9 cellular contexts compared by ENCODE assay signal in the genomic region with DNA sequence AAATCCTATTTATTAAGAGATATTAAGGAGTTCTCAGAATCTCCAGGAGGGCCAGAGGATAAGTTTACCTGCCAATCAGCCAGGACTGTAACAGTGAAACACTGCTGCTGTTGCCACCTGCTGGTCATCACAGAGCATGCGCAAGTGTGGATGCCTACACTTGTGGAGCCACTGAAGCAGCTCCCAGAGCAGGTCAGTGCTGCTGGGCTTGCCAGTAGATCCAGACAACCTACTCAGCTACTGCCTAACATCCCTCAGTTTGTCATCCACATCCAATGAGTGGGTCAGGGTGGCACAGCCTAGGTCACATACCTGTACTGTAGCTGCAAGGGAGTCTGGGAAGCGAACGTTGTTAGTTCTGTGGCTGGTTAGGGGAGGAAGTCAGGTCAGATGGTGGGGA. TPM values are rescaled to one million over a fixed set of nuclear protein-coding genes. Genes with fewer than 3 reads are reported as not detected.
DNase-seq lines count a peak whose midpoint lies in the region; ATAC-seq, FAIRE-seq and TF ChIP-seq lines count a peak whose summit lies in the region.
"Had no signal": no experiment of that assay in that cellular context is flagged by ENCODE, and none has a peak within 500 bp of the region (broad histone marks: within the 10 kb centered on the region; RNA-seq: fewer than 3 reads in every experiment).

No MANE protein-coding gene starts in this region.

- TF ChIP-seq POLR2A in A549 (IDR thresholded peaks at IDR 0.05; ENCODE audit: low read length) (no peak), suprapubic skin (IDR thresholded peaks at IDR 0.05) (no peak)

- H3K27me3 ChIP-seq in cardiac muscle cell, result no peaks in the 10 kb centered on the region
- no peaks in the 10 kb centered on the region for H3K27me3 ChIP-seq in suprapubic skin

- H3K27me3 Mint-ChIP-seq in activated T-helper 1 cell treated with anti-CD3 and anti-CD28 coated beads, Interleukin-12 subunit alpha, Interleukin-12 subunit beta, Interleukin-2, Interleukin-4 antibody, amounts not matched to agents 30 ng/mL and 10 ng/mL and 1 ng/mL, durations not matched to agents 14 hours and 24 hours and 36 hours (ENCODE audit: insufficient read depth), result peaks cover 8% of the 10 kb centered on the region

- H3K9me3 ChIP-seq in A549, result peaks cover 6% of the 10 kb centered on the region
- H3K9me3 ChIP-seq in cardiac muscle cell (ENCODE audit: low read depth), result no peaks in the 10 kb centered on the region
- H3K9me3 ChIP-seq in suprapubic skin, result no peaks in the 10 kb centered on the region

- TF ChIP-seq CTCF in A549 (IDR thresholded peaks at IDR 0.05) (peak; percentile 15; the same call in 1 of the 3 replicates), cardiac muscle cell (IDR thresholded peaks at IDR 0.05; ENCODE audit: low read depth, low read length) (peak; percentile 69), suprapubic skin (IDR thresholded peaks at IDR 0.05) (peak in 1 of 2 donors; percentile 57)

- no peak for FAIRE-seq in A549 (lab: Jason Lieb, UNC)

- no peak overlapping the region for H3K27ac Mint-ChIP-seq in activated T-helper 1 cell treated with anti-CD3 and anti-CD28 coated beads, Interleukin-12 subunit alpha, Interleukin-12 subunit beta, Interleukin-2, Interleukin-4 antibody, amounts not matched to agents 30 ng/mL and 10 ng/mL and 1 ng/mL, durations not matched to agents 14 hours and 24 hours and 36 hours

- intact Hi-C loops in activated T-helper 1 cell treated with anti-CD3 and anti-CD28 coated beads, Interleukin-12 subunit alpha, Interleukin-12 subunit beta, Interleukin-2, Interleukin-4 antibody, amounts not matched to agents 30 ng/mL and 10 ng/mL and 1 ng/mL, durations not matched to agents 14 hours and 24 hours and 36 hours (cut with micrococcal nuclease), result loop anchor here (1.0 to 5.0 kb wide), 4 partner anchors 88 to 515 kb away; no protein-coding TSS in a partner anchor

- CTCF ChIA-PET in A549 (lab: Yijun Ruan, JAX), result interaction anchor here (1.8 to 8.1 kb wide), 4 partner anchors 8 to 401 kb away, joined by 3 to 53 read pairs (median 8); no protein-coding TSS in a partner anchor

- no peaks in the 10 kb centered on the region for H3K9me3 Mint-ChIP-seq in activated T-helper 1 cell treated with anti-CD3 and anti-CD28 coated beads, Interleukin-12 subunit alpha, Interleukin-12 subunit beta, Interleukin-2, Interleukin-4 antibody, amounts not matched to agents 30 ng/mL and 10 ng/mL and 1 ng/mL, durations not matched to agents 14 hours and 24 hours and 36 hours

- H3K4me1 Mint-ChIP-seq in activated T-helper 1 cell treated with anti-CD3 and anti-CD28 coated beads, Interleukin-12 subunit alpha, Interleukin-12 subunit beta, Interleukin-2, Interleukin-4 antibody, amounts not matched to agents 30 ng/mL and 10 ng/mL and 1 ng/mL, durations not matched to agents 14 hours and 24 hours and 36 hours (ENCODE audit: low read depth), result peaks cover 10% of the 10 kb centered on the region

- H3K4me3 ChIP-seq in A549, result no peak overlapping the region
- H3K4me3 ChIP-seq in cardiac muscle cell, result no peak overlapping the region
- H3K4me3 ChIP-seq in suprapubic skin, result no peak overlapping the region

- H3K27ac ChIP-seq in A549 (no peak overlapping the region), cardiac muscle cell (no peak overlapping the region), suprapubic skin (no peak overlapping the region)

- TF ChIP-seq EP300 in A549 (IDR thresholded peaks at IDR 0.05), result no peak
- no peak for TF ChIP-seq EP300 in suprapubic skin (IDR thresholded peaks at IDR 0.05)

- no peaks in the 10 kb centered on the region for H3K4me1 ChIP-seq in A549
- H3K4me1 ChIP-seq in cardiac muscle cell (ENCODE audit: low read depth), result no peaks in the 10 kb centered on the region
- no peaks in the 10 kb centered on the region for H3K4me1 ChIP-seq in suprapubic skin

- no peaks in the 10 kb centered on the region for H3K36me3 Mint-ChIP-seq in activated T-helper 1 cell treated with anti-CD3 and anti-CD28 coated beads, Interleukin-12 subunit alpha, Interleukin-12 subunit beta, Interleukin-2, Interleukin-4 antibody, amounts not matched to agents 30 ng/mL and 10 ng/mL and 1 ng/mL, durations not matched to agents 14 hours and 24 hours and 36 hours (ENCODE audit: low read depth)

- TF ChIP-seq RAD21 in A549 (conservative IDR thresholded peaks at IDR 0.05 in 1 of 2, IDR thresholded peaks at IDR 0.05 in 1 of 2), result no peak

- H3K36me3 ChIP-seq in cardiac muscle cell (no peaks in the 10 kb centered on the region), suprapubic skin (no peaks in the 10 kb centered on the region)

- WGBS in A549 (ENCODE audit: missing lambda C conversion rate), result 90% methylated on average over 3 of the region's 3 CpGs
- WGBS in suprapubic skin, result 99% methylated on average over 3 of the region's 3 CpGs

- H3K4me3 Mint-ChIP-seq in activated T-helper 1 cell treated with anti-CD3 and anti-CD28 coated beads, Interleukin-12 subunit alpha, Interleukin-12 subunit beta, Interleukin-2, Interleukin-4 antibody, amounts not matched to agents 30 ng/mL and 10 ng/mL and 1 ng/mL, durations not matched to agents 14 hours and 24 hours and 36 hours, result no peak overlapping the region

- H3K4me2 ChIP-seq in A549, result no peak overlapping the region

- ATAC-seq in A549, result peak in 1 of 2 experiments; percentile 62; a peak in 2 of 6 replicates
- ATAC-seq in GM18519 (IDR thresholded peaks at IDR 0.05; ENCODE audit: low FRiP score, unreplicated experiment), result peak; percentile 86
- ATAC-seq in HG03045 (IDR thresholded peaks at IDR 0.05; ENCODE audit: unreplicated experiment), result peak; percentile 86

- POLR2A ChIA-PET in A549 (lab: Yijun Ruan, JAX), result no interaction called here

- peak in 1 of 2 experiments; percentile 28 for DNase-seq in A549 (ENCODE audit: low read depth in 1 of 2, low spot score in 1 of 2)
- DNase-seq in activated T-helper 1 cell treated with anti-CD3 and anti-CD28 coated beads, Interleukin-12 subunit alpha, Interleukin-12 subunit beta, Interleukin-2, Interleukin-4 antibody, amounts not matched to agents 30 ng/mL and 10 ng/mL and 1 ng/mL, durations not matched to agents 14 hours and 24 hours and 36 hours (ENCODE audit: low spot score), result peak; percentile 51
- DNase-seq in cardiac muscle cell (ENCODE audit: low read depth in 1 of 2, low spot score in 1 of 2), result peak in 1 of 2 donors; percentile 58
- DNase-seq in stimulated activated CD4-positive, alpha-beta T cell treated with anti-CD3 and anti-CD28 coated beads, Interleukin-1b, Interleukin-23, amount 100 ng/mL, for 1 hour (ENCODE audit: low read depth in 2 of 2), result peak; percentile 2 to 24
- no peak for DNase-seq in suprapubic skin (ENCODE audit: low spot score in 2 of 2)
- DNase-seq: left cardiac atrium had no signal

TF ChIP-seq in A549, 52 proteins besides CTCF, POLR2A, EP300 and RAD21 (continues in another document):
- TF ChIP-seq SMC3 (IDR thresholded peaks at IDR 0.05), result no peak
- TF ChIP-seq EHF (CRISPR knock-in tag; IDR thresholded peaks at IDR 0.05), result no peak

TF ChIP-seq in PFSK-1, 5 proteins besides CTCF, POLR2A, EP300 and RAD21:
- TF ChIP-seq POLR2AphosphoS5 (IDR thresholded peaks at IDR 0.05; ENCODE audit: low read depth, low read length), result 0 out of 2 replicates have a peak, but pooled peaks have one; percentile 22
- no peak for TF ChIP-seq TAF1 (IDR thresholded peaks at IDR 0.05; ENCODE audit: borderline replicate concordance, insufficient read depth, low read length)
- TF ChIP-seq, protein P1, sequence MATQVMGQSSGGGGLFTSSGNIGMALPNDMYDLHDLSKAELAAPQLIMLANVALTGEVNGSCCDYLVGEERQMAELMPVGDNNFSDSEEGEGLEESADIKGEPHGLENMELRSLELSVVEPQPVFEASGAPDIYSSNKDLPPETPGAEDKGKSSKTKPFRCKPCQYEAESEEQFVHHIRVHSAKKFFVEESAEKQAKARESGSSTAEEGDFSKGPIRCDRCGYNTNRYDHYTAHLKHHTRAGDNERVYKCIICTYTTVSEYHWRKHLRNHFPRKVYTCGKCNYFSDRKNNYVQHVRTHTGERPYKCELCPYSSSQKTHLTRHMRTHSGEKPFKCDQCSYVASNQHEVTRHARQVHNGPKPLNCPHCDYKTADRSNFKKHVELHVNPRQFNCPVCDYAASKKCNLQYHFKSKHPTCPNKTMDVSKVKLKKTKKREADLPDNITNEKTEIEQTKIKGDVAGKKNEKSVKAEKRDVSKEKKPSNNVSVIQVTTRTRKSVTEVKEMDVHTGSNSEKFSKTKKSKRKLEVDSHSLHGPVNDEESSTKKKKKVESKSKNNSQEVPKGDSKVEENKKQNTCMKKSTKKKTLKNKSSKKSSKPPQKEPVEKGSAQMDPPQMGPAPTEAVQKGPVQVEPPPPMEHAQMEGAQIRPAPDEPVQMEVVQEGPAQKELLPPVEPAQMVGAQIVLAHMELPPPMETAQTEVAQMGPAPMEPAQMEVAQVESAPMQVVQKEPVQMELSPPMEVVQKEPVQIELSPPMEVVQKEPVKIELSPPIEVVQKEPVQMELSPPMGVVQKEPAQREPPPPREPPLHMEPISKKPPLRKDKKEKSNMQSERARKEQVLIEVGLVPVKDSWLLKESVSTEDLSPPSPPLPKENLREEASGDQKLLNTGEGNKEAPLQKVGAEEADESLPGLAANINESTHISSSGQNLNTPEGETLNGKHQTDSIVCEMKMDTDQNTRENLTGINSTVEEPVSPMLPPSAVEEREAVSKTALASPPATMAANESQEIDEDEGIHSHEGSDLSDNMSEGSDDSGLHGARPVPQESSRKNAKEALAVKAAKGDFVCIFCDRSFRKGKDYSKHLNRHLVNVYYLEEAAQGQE (IDR thresholded peaks at IDR 0.05; ENCODE audit: insufficient read depth in 1 of 2, low read depth in 2 of 2, low read length in 2 of 2), result no peak
- TF ChIP-seq FOXP2 (optimal IDR thresholded peaks at IDR 0.05; ENCODE audit: borderline replicate concordance, extremely low read depth, extremely low read length, insufficient read depth), result peak; percentile 11

RNA-seq across cellular contexts. Expression of a gene that starts 18.3 kb away (rescaled TPM):
- polyA plus RNA-seq in A549 (2011; rRNA removed) (2.6 and 2.8 TPM in 2 replicates), A549 (2017; fragmentation: RNase III; extraction: RNeasy Plus Mini Kit Qiagen cat#74134 plus additional on column Dnase treatment) (0.99 to 1.6 TPM (median 1.1 TPM) in 3 replicates), cardiac muscle cell (6.0 and 6.6 TPM in 2 replicates)
- 1.5 and 1.9 TPM in 2 replicates for polyA plus RNA-seq in A549 (2012; cell fraction: cytosol; rRNA removed)
- 2.1 and 2.4 TPM in 2 replicates for polyA plus RNA-seq in A549 (2012; cell fraction: nucleus; rRNA removed)
- 13.1 and 16.1 TPM in 2 replicates for polyA minus RNA-seq in A549 (2011; rRNA and poly(A)+ RNA removed)
- polyA plus RNA-seq in PFSK-1 (2012; ENCODE audit: insufficient read length, low read depth), result 104 TPM
- total RNA-seq in activated T-helper 1 cell treated with anti-CD3 and anti-CD28 coated beads, Interleukin-12 subunit alpha, Interleukin-12 subunit beta, Interleukin-2, Interleukin-4 antibody, amounts not matched to agents 30 ng/mL and 10 ng/mL and 1 ng/mL, durations not matched to agents 14 hours and 24 hours and 36 hours, result 0.49 and 0.86 TPM in 2 replicates
- total RNA-seq in cardiac muscle cell (8.4 and 11.3 TPM in 2 replicates), suprapubic skin (100 to 1,000 TPM in 1 of 4 donors, 10 to 100 TPM in 3; 62.6 to 105 (median 79.8) TPM)

Comparison
In these comparisons a context has a peak if more than half of its experiments do, and no peak if none do; other contexts are left out.
1. DNase-seq: peak in activated T-helper 1 cell treated with anti-CD3 and anti-CD28 coated beads, Interleukin-12 subunit alpha, Interleukin-12 subunit beta, Interleukin-2, Interleukin-4 antibody, amounts not matched to agents 30 ng/mL and 10 ng/mL and 1 ng/mL, durations not matched to agents 14 hours and 24 hours and 36 hours (single experiment) and stimulated activated CD4-positive, alpha-beta T cell treated with anti-CD3 and anti-CD28 coated beads, Interleukin-1b, Interleukin-23, amount 100 ng/mL, for 1 hour (2 of 2); none in suprapubic skin (0 of 2).